Comparison of ENCODE assay signal across 8 cellular contexts in genomic region chr6:136547336-136547735, GRCh38. TPM values are rescaled to one million over a fixed set of nuclear protein-coding genes. Genes with fewer than 3 reads are reported as not detected.
DNase-seq lines count a peak whose midpoint lies in the region; ATAC-seq, FAIRE-seq and TF ChIP-seq lines count a peak whose summit lies in the region.

No MANE protein-coding gene starts in this region.

- H3K27ac Mint-ChIP-seq in astrocyte (ENCODE audit: unreplicated experiment): no peak overlapping the region
- no peak overlapping the region for H3K27ac Mint-ChIP-seq in naive thymus-derived CD4-positive, alpha-beta T cell

- TF ChIP-seq CTCF in NB4 (IDR thresholded peaks at IDR 0.05; ENCODE audit: low read depth, low read length) (peak; percentile 83), astrocyte (IDR thresholded peaks at IDR 0.05; ENCODE audit: insufficient read depth, low read depth, low read length) (peak; percentile 68), lower lobe of right lung (IDR thresholded peaks at IDR 0.05) (peak; percentile 34)

- no peaks in the 10 kb centered on the region for H3K79me2 ChIP-seq in astrocyte (ENCODE audit: insufficient read depth, low read length)

- H3K4me3 Mint-ChIP-seq in astrocyte (ENCODE audit: unreplicated experiment): no peak overlapping the region
- no peak overlapping the region for H3K4me3 Mint-ChIP-seq in naive thymus-derived CD4-positive, alpha-beta T cell

- no peak overlapping the region for H3K4me3 ChIP-seq in NB4 (ENCODE audit: low read depth, low read length)
- H3K4me3 ChIP-seq in astrocyte (ENCODE audit: insufficient read depth, low read depth, low read length): no peak overlapping the region
- no peak overlapping the region for H3K4me3 ChIP-seq in lower lobe of right lung
- no peak overlapping the region for H3K4me3 ChIP-seq in naive thymus-derived CD4-positive, alpha-beta T cell (ENCODE audit: low read length)

- H3K9me3 Mint-ChIP-seq in astrocyte (ENCODE audit: unreplicated experiment): no peaks in the 10 kb centered on the region
- peaks cover 0 to 2% (median 0%) of the 10 kb centered on the region in 11 donors for H3K9me3 Mint-ChIP-seq in naive thymus-derived CD4-positive, alpha-beta T cell

- no peak for FAIRE-seq in astrocyte (lab: Jason Lieb, UNC)

- no peak for ATAC-seq in lower lobe of right lung
- ATAC-seq in naive thymus-derived CD4-positive, alpha-beta T cell: no peak
- no peak for ATAC-seq in GM21737 (IDR thresholded peaks at IDR 0.05; ENCODE audit: unreplicated experiment)

- H3K4me1 Mint-ChIP-seq in astrocyte (ENCODE audit: low read depth, unreplicated experiment): no peaks in the 10 kb centered on the region
- peaks cover 0 to 16% (median 7%) of the 10 kb centered on the region in 7 donors for H3K4me1 Mint-ChIP-seq in naive thymus-derived CD4-positive, alpha-beta T cell

- DNase-seq in G401 (ENCODE audit: low spot score) (peak; percentile 71), NB4 (ENCODE audit: low read depth) (peak; percentile 68), astrocyte (ENCODE audit: low read depth) (peak; percentile 26), lower lobe of right lung (no peak), NCI-H2029 (lab: John Stamatoyannopoulos, UW) (no peak), HK-2 (ENCODE audit: unreplicated experiment) (no peak)
- DNase-seq in naive thymus-derived CD4-positive, alpha-beta T cell: no peak

- H3K36me3 Mint-ChIP-seq in astrocyte (ENCODE audit: low read depth, unreplicated experiment): no peaks in the 10 kb centered on the region
- H3K36me3 Mint-ChIP-seq in naive thymus-derived CD4-positive, alpha-beta T cell: peaks cover 0 to 4% (median 4%) of the 10 kb centered on the region in 5 donors

- H4K20me1 ChIP-seq in astrocyte (ENCODE audit: insufficient read depth, low read length): no peaks in the 10 kb centered on the region

- CTCF ChIA-PET in naive thymus-derived CD4-positive, alpha-beta T cell (lab: Charles Lee): interaction anchor here (0.6 to 0.7 kb wide), 2 partner anchors 38 to 196 kb away, joined by 3 to 4 read pairs; no protein-coding TSS in a partner anchor

- H3K27ac ChIP-seq in astrocyte (ENCODE audit: low read depth, low read length) (no peak overlapping the region), lower lobe of right lung (no peak overlapping the region)
- no peak overlapping the region for H3K27ac ChIP-seq in naive thymus-derived CD4-positive, alpha-beta T cell (ENCODE audit: low read depth, low read length)

- POLR2A ChIA-PET in naive thymus-derived CD4-positive, alpha-beta T cell (lab: Charles Lee): no interaction called here

- H3K9ac ChIP-seq in astrocyte (ENCODE audit: low read length): no peak overlapping the region

- peaks cover 8% of the 10 kb centered on the region for H3K27me3 Mint-ChIP-seq in astrocyte (ENCODE audit: low read depth, unreplicated experiment)
- peaks cover 55 to 70% (median 57%) of the 10 kb centered on the region in 5 donors for H3K27me3 Mint-ChIP-seq in naive thymus-derived CD4-positive, alpha-beta T cell

- H3K27me3 ChIP-seq in astrocyte (ENCODE audit: insufficient read depth, low read length) (peaks cover 21% of the 10 kb centered on the region), lower lobe of right lung (ENCODE audit: low read depth) (peaks cover 13% of the 10 kb centered on the region)
- peaks cover 7 to 14% of the 10 kb centered on the region in 2 donors for H3K27me3 ChIP-seq in naive thymus-derived CD4-positive, alpha-beta T cell (ENCODE audit: control insufficient read depth in 2 of 2, insufficient read depth in 2 of 2, low read length in 2 of 2)

- H3K36me3 ChIP-seq in astrocyte (ENCODE audit: insufficient read depth, low read length) (no peaks in the 10 kb centered on the region), lower lobe of right lung (no peaks in the 10 kb centered on the region)
- H3K36me3 ChIP-seq in naive thymus-derived CD4-positive, alpha-beta T cell (ENCODE audit: control insufficient read depth in 2 of 3, insufficient read depth in 3 of 3, low read length in 3 of 3): no peaks in the 10 kb centered on the region

- H2AFZ ChIP-seq in astrocyte (ENCODE audit: low read depth, low read length): no peak overlapping the region

- no peak overlapping the region for H3K4me2 ChIP-seq in astrocyte (ENCODE audit: low read length)

- intact Hi-C loops in lower lobe of right lung (cut with DNase I): no loop called here
- intact Hi-C loops in naive thymus-derived CD4-positive, alpha-beta T cell (cut with micrococcal nuclease): no loop called here

- no peak for TF ChIP-seq POLR2A in NB4 (IDR thresholded peaks at IDR 0.05; ENCODE audit: extremely low read depth, insufficient read length)

- H3K9me3 ChIP-seq in astrocyte (ENCODE audit: insufficient read depth, low read depth, low read length) (no peaks in the 10 kb centered on the region), lower lobe of right lung (no peaks in the 10 kb centered on the region)
- no peaks in the 10 kb centered on the region for H3K9me3 ChIP-seq in naive thymus-derived CD4-positive, alpha-beta T cell (ENCODE audit: control insufficient read depth in 2 of 3, low read length in 3 of 3)

- in situ Hi-C loops in G401 (cut with HindIII; ENCODE audit: low sequenced_read_pairs): no loop called here

- peaks cover 5% of the 10 kb centered on the region for H3K4me1 ChIP-seq in astrocyte (ENCODE audit: insufficient read depth, low read length)
- peaks cover 20% of the 10 kb centered on the region for H3K4me1 ChIP-seq in lower lobe of right lung
- H3K4me1 ChIP-seq in naive thymus-derived CD4-positive, alpha-beta T cell (ENCODE audit: control insufficient read depth in 2 of 2, insufficient read depth in 2 of 2, low read length in 2 of 2): no peaks in the 10 kb centered on the region

RNA-seq across cellular contexts. Expression of gene MAP7, which starts 2.9 kb away (rescaled TPM):
- not detected in 2 replicates for total RNA-seq in G401 (2014; rRNA removed; shearing (Covaris generic))
- 2.8 and 3.3 TPM in 2 replicates for total RNA-seq in astrocyte
- 18.3 TPM for total RNA-seq in lower lobe of right lung
- total RNA-seq in naive thymus-derived CD4-positive, alpha-beta T cell: 1 to 10 TPM in 1 of 5 experiments, under 1 TPM in 4; 0.14 to 1.1 (median 0.32) TPM
- under 1 TPM; 0.13 to 0.17 TPM for polyA plus RNA-seq in naive thymus-derived CD4-positive, alpha-beta T cell

Comparison
In these comparisons a context has a peak if more than half of its experiments do, and no peak if none do; other contexts are left out.
1. DNase-seq: peak in G401 (single experiment), NB4 (single experiment) and astrocyte (single experiment); none in lower lobe of right lung (single experiment), NCI-H2029 (single experiment), naive thymus-derived CD4-positive, alpha-beta T cell (0 of 9) and HK-2 (single experiment).
2. Peak in every context shown above with its lines, with median percentiles within 50 percentile points of each other: CTCF ChIP-seq.